Comparison of ENCODE assay signal across 1 cellular context in the genomic region with DNA sequence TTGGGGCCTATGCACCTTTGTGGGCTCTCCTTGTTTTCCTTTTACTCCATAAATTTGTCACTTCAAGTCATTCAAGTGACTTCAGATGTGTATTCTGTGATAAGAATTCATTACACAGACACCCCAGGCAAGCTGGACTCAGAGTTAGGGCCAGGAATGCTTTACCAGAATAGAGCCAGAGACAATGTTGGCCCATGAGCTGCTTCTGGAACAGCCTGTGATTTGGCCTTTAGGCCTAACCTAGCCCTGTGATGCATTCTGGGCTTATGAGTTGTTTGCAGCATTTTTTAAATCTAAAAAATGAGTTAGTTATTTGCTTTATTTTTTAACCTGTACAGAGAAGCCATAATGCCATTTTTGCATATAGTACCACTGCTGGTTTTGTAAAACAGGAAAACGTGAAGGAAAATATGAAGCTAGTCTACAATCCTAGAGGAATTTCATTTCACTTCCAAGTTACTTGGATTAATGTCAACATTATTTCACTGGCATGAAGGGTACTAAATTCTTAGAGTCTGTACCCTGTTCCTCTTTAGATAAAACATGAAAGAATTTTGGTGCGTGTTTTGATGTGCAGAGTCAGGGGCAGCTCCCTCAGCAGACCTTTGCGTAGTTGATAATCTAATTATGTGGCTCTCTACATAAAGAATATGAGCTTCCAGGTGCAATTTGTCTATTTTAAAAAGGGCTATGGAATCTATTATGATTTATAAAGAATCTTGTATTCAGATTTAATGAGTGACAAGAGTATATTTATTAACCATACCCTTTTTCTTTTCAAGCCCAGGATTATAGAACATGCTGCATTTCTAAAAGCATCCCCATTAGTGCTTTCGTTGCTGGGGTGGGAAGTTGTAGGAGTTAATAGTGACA.
TF ChIP-seq lines count a peak whose summit lies in the region.

No MANE protein-coding gene starts in this region.

TF ChIP-seq in HepG2, 621 proteins besides CTCF, POLR2A, EP300 and RAD21 (continued from another document):
- TF ChIP-seq ZNF382 (CRISPR knock-in tag; IDR thresholded peaks at IDR 0.05; ENCODE audit: borderline replicate concordance) (no peak), AFF4 (CRISPR knock-in tag; IDR thresholded peaks at IDR 0.05) (no peak), ZNF644 (CRISPR knock-in tag; IDR thresholded peaks at IDR 0.05; ENCODE audit: low read depth) (no peak)
- TF ChIP-seq, protein P1, sequence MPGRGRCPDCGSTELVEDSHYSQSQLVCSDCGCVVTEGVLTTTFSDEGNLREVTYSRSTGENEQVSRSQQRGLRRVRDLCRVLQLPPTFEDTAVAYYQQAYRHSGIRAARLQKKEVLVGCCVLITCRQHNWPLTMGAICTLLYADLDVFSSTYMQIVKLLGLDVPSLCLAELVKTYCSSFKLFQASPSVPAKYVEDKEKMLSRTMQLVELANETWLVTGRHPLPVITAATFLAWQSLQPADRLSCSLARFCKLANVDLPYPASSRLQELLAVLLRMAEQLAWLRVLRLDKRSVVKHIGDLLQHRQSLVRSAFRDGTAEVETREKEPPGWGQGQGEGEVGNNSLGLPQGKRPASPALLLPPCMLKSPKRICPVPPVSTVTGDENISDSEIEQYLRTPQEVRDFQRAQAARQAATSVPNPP (CRISPR knock-in tag; IDR thresholded peaks at IDR 0.05): no peak
